ENCODE assay signal across 11 cellular contexts in the genomic region with DNA sequence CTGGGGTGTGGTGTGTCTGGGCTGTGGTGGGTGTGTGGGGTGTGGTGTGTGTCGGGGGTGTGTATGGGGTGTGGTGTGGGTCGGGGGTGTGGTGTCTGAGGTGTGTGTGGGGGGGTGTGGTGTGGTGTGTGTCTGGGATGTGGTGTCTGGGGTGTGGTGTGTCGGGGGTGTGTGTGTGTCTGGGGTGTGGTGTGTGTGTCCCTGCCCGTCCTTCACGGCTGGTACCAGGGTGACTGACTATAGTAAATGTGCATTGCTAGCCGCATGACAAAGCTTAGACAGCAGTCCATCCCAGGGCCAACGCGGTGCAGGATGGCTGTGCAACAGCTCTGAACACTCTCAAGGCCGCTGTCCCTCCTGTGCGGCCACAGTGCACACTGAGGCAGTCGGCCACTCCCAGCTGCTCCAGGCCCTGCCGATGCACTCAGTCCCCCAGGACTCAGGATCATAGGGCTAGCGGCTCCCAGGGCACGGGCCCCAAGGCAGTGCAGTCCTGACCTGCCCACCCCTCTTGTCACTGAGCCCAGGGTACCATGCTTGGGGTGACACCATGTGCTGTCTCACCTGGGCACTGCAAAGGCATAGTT. TPM values are rescaled to one million over a fixed set of nuclear protein-coding genes. Genes with fewer than 3 reads are reported as not detected.
DNase-seq lines count a peak whose midpoint lies in the region; ATAC-seq and TF ChIP-seq lines count a peak whose summit lies in the region.
"Had no signal": no experiment of that assay in that cellular context is flagged by ENCODE, and none has a peak within 500 bp of the region (broad histone marks: within the 10 kb centered on the region; RNA-seq: fewer than 3 reads in every experiment).

No MANE protein-coding gene starts in this region.

- no peaks in the 10 kb centered on the region for H3K79me2 ChIP-seq in mammary epithelial cell (ENCODE audit: insufficient read depth, low read length)

- dilution Hi-C loops in mammary epithelial cell (cut with HindIII; ENCODE audit: low sequenced_read_pairs), result no loop called here

- H3K27me3 Mint-ChIP-seq in activated CD8-positive, alpha-beta T cell treated with anti-CD3 and anti-CD28 coated beads, Interleukin-2, amount 10 ng/mL, durations not matched to agents 7 days and 5 days (ENCODE audit: low read depth), result no peaks in the 10 kb centered on the region
- H3K27me3 Mint-ChIP-seq in memory B cell, result no peaks in the 10 kb centered on the region

- no peaks in the 10 kb centered on the region for H4K20me1 ChIP-seq in mammary epithelial cell (ENCODE audit: insufficient read depth, low read length)

- H2AFZ ChIP-seq in mammary epithelial cell (ENCODE audit: low read depth, low read length), result no peak overlapping the region

- CTCF ChIA-PET in activated CD8-positive, alpha-beta T cell treated with anti-CD3 and anti-CD28 coated beads, Interleukin-2, amount 10 ng/mL, durations not matched to agents 7 days and 5 days (lab: Charles Lee), result interaction anchor here (1.0 to 2.5 kb wide), 2 partner anchors 54 to 177 kb away, joined by 3 to 7 read pairs; a partner anchor contains a TSS
- CTCF ChIA-PET in mammary epithelial cell (lab: Charles Lee; ENCODE audit: low non-redundant PET), result no interaction called here

- in situ Hi-C loops in mammary epithelial cell (cut with MboI; ENCODE audit: low sequenced_read_pairs in 2 of 2), result no loop called here

- POLR2A ChIA-PET in activated CD8-positive, alpha-beta T cell treated with anti-CD3 and anti-CD28 coated beads, Interleukin-2, amount 10 ng/mL, durations not matched to agents 7 days and 5 days (lab: Charles Lee), result interaction anchor here (0.6 kb wide), 1 partner anchor 149 kb away, joined by 3 read pairs; no protein-coding TSS in a partner anchor

- H3K36me3 Mint-ChIP-seq in activated CD8-positive, alpha-beta T cell treated with anti-CD3 and anti-CD28 coated beads, Interleukin-2, amount 10 ng/mL, durations not matched to agents 7 days and 5 days (ENCODE audit: low read depth), result peaks cover 16% of the 10 kb centered on the region
- peaks cover 6% of the 10 kb centered on the region for H3K36me3 Mint-ChIP-seq in memory B cell

- no peak overlapping the region for H3K4me2 ChIP-seq in mammary epithelial cell (ENCODE audit: insufficient read depth, low read depth, low read length)

- H3K9me3 ChIP-seq in esophagus squamous epithelium (no peaks in the 10 kb centered on the region), vagina (no peaks in the 10 kb centered on the region), mammary epithelial cell (replicated peaks; ENCODE audit: insufficient read depth, low read length) (no peaks in the 10 kb centered on the region)
- H3K9me3 ChIP-seq: pancreas had no signal

- TF ChIP-seq POLR2A in esophagus squamous epithelium (IDR thresholded peaks at IDR 0.05), result no peak
- TF ChIP-seq POLR2A in vagina (IDR thresholded peaks at IDR 0.05), result no peak

- ATAC-seq in activated CD8-positive, alpha-beta T cell treated with anti-CD3 and anti-CD28 coated beads, Interleukin-2, amount 10 ng/mL, durations not matched to agents 7 days and 5 days, result peak; percentile 67
- ATAC-seq in memory B cell (ENCODE audit: low read depth) (no peak), GM21423 (IDR thresholded peaks at IDR 0.05; ENCODE audit: unreplicated experiment) (no peak)

- no peak overlapping the region for H3K27ac ChIP-seq in esophagus squamous epithelium
- no peak overlapping the region for H3K27ac ChIP-seq in vagina
- no peak overlapping the region for H3K27ac ChIP-seq in mammary epithelial cell (ENCODE audit: insufficient read depth, low read depth, low read length)
- H3K27ac ChIP-seq: pancreas had no signal

- peak overlapping the region; percentile 89 for H3K27ac Mint-ChIP-seq in activated CD8-positive, alpha-beta T cell treated with anti-CD3 and anti-CD28 coated beads, Interleukin-2, amount 10 ng/mL, durations not matched to agents 7 days and 5 days
- H3K27ac Mint-ChIP-seq in memory B cell, result peak overlapping the region; percentile 65

- WGBS in esophagus squamous epithelium, 2 donors, result 50% methylated on average over 3 of the region's 14 CpGs; no CpG with 5 or more reads in 1 of the 2 donors
- WGBS in mammary epithelial cell (ENCODE audit: low coverage, missing lambda C conversion rate), result 100% methylated on average over 3 of the region's 14 CpGs

- no peaks in the 10 kb centered on the region for H3K27me3 ChIP-seq in esophagus squamous epithelium
- no peaks in the 10 kb centered on the region for H3K27me3 ChIP-seq in vagina
- H3K27me3 ChIP-seq in mammary epithelial cell (ENCODE audit: insufficient read depth, low read length), result no peaks in the 10 kb centered on the region
- H3K27me3 ChIP-seq: pancreas had no signal

- H3K4me3 Mint-ChIP-seq in activated CD8-positive, alpha-beta T cell treated with anti-CD3 and anti-CD28 coated beads, Interleukin-2, amount 10 ng/mL, durations not matched to agents 7 days and 5 days, result no peak overlapping the region
- no peak overlapping the region for H3K4me3 Mint-ChIP-seq in memory B cell

- no TSS peak for BruUV-seq in mammary epithelial cell (replicated peaks; lab: Mats Ljungman, UMichigan)

- H3K9ac ChIP-seq in mammary epithelial cell (ENCODE audit: insufficient read depth, low read length), result no peak overlapping the region

- TF ChIP-seq CTCF in esophagus squamous epithelium (IDR thresholded peaks at IDR 0.05), result no peak
- TF ChIP-seq CTCF in vagina (IDR thresholded peaks at IDR 0.05), result no peak
- no peak for TF ChIP-seq CTCF in mammary epithelial cell (conservative IDR thresholded peaks at IDR 0.05 in 1 of 2, IDR thresholded peaks at IDR 0.05 in 1 of 2; ENCODE audit: extremely low read depth in 1 of 2, insufficient read depth in 1 of 2, low read depth in 1 of 2, low read length in 2 of 2)

- intact Hi-C loops in esophagus squamous epithelium (cut with DNase I), result no loop called here
- intact Hi-C loops in vagina (cut with DNase I), result no loop called here
- intact Hi-C loops in mammary epithelial cell (cut with micrococcal nuclease), result no loop called here

- H3K4me1 Mint-ChIP-seq in activated CD8-positive, alpha-beta T cell treated with anti-CD3 and anti-CD28 coated beads, Interleukin-2, amount 10 ng/mL, durations not matched to agents 7 days and 5 days (ENCODE audit: low read depth), result peaks cover 60% of the 10 kb centered on the region
- H3K4me1 Mint-ChIP-seq in memory B cell, result peaks cover 24% of the 10 kb centered on the region

- DNase-seq in CMK (ENCODE audit: low read depth) (peak; percentile 33), NAMALWA (ENCODE audit: low spot score) (peak; percentile 43), memory B cell (ENCODE audit: low spot score in 2 of 2) (no peak), esophagus squamous epithelium (lab: John Stamatoyannopoulos, UW) (no peak), vagina (ENCODE audit: extremely low spot score in 2 of 2) (no peak), mammary epithelial cell (no peak)
- DNase-seq in activated CD8-positive, alpha-beta T cell treated with anti-CD3 and anti-CD28 coated beads, Interleukin-2, amount 10 ng/mL, durations not matched to agents 7 days and 5 days, result peak; percentile 68
- DNase-seq: GF-D8, NCI-H2107 had no signal

- H3K4me1 ChIP-seq in esophagus squamous epithelium (peaks cover 0 to 9% (median 6%) of the 10 kb centered on the region in 3 donors), vagina (no peaks in the 10 kb centered on the region), mammary epithelial cell (ENCODE audit: insufficient read depth, low read length) (peaks cover 3% of the 10 kb centered on the region)
- H3K4me1 ChIP-seq: pancreas had no signal

- H3K36me3 ChIP-seq in esophagus squamous epithelium (peaks cover 0 to 13% (median 5%) of the 10 kb centered on the region in 3 donors), vagina (no peaks in the 10 kb centered on the region), mammary epithelial cell (ENCODE audit: insufficient read depth, low read length) (no peaks in the 10 kb centered on the region)
- H3K36me3 ChIP-seq: pancreas had no signal

- H3K9me3 Mint-ChIP-seq in activated CD8-positive, alpha-beta T cell treated with anti-CD3 and anti-CD28 coated beads, Interleukin-2, amount 10 ng/mL, durations not matched to agents 7 days and 5 days (ENCODE audit: insufficient read depth), result no peaks in the 10 kb centered on the region
- no peaks in the 10 kb centered on the region for H3K9me3 Mint-ChIP-seq in memory B cell

- no peak overlapping the region for H3K4me3 ChIP-seq in esophagus squamous epithelium
- H3K4me3 ChIP-seq in vagina, result no peak overlapping the region
- no peak overlapping the region for H3K4me3 ChIP-seq in mammary epithelial cell (replicated peaks in 1 of 3; ENCODE audit: insufficient read depth in 1 of 3, low read depth in 2 of 3, low read length in 3 of 3)
- H3K4me3 ChIP-seq: pancreas had no signal

RNA-seq across cellular contexts. Expression of a gene that starts 54.0 kb away (rescaled TPM):
- 10 to 100 TPM; 35.8 to 37.5 TPM for total RNA-seq in activated CD8-positive, alpha-beta T cell treated with anti-CD3 and anti-CD28 coated beads, Interleukin-2, amount 10 ng/mL, durations not matched to agents 7 days and 5 days
- total RNA-seq in esophagus squamous epithelium (10 to 100 TPM; 23.1 to 50.9 (median 27.7) TPM), vagina (51.1 TPM), mammary epithelial cell (10 to 100 TPM; 24.5 to 26.5 TPM)
- 12.8 TPM for polyA plus RNA-seq in mammary epithelial cell
- 10.3 TPM for polyA minus RNA-seq in mammary epithelial cell

Comparison
In these comparisons a context has a peak if more than half of its experiments do, and no peak if none do; other contexts are left out.
1. DNase-seq: peak in CMK (single experiment), NAMALWA (single experiment) and activated CD8-positive, alpha-beta T cell treated with anti-CD3 and anti-CD28 coated beads, Interleukin-2, amount 10 ng/mL, durations not matched to agents 7 days and 5 days (single experiment); none in memory B cell (0 of 2), esophagus squamous epithelium (single experiment), vagina (0 of 2) and mammary epithelial cell (single experiment).